ENCODE assay signal across 8 cellular contexts in genomic region chr3:188154758-188155574, GRCh38. TPM values are rescaled to one million over a fixed set of nuclear protein-coding genes. Genes with fewer than 3 reads are reported as not detected.
A peak's percentile ranks its signal among the peaks of the same experiment; 100 is the strongest.
DNase-seq lines count a peak whose midpoint lies in the region; ATAC-seq lines count a peak whose summit lies in the region.

No MANE protein-coding gene starts in this region.

- H3K27me3 ChIP-seq in H7 (ENCODE audit: control insufficient read depth, insufficient read depth, low read length) = no peaks in the 10 kb centered on the region

- peaks cover 65% of the 10 kb centered on the region for H3K4me1 Mint-ChIP-seq in activated CD4-positive, alpha-beta memory T cell treated with anti-CD3 and anti-CD28 coated beads, Interleukin-2, amount 10 ng/mL, durations not matched to agents 7 days and 5 days
- H3K4me1 Mint-ChIP-seq in stimulated activated effector memory CD8-positive, alpha-beta T cell treated with anti-CD3 and anti-CD28 coated beads, Interleukin-12 subunit alpha, Interleukin-12 subunit beta, amount 100 ng/mL, for 72 hours = peaks cover 52% of the 10 kb centered on the region

- H3K27ac Mint-ChIP-seq in activated CD4-positive, alpha-beta memory T cell treated with anti-CD3 and anti-CD28 coated beads, Interleukin-2, amount 10 ng/mL, durations not matched to agents 7 days and 5 days = peak overlapping the region; percentile 95
- H3K27ac Mint-ChIP-seq in stimulated activated effector memory CD8-positive, alpha-beta T cell treated with anti-CD3 and anti-CD28 coated beads, Interleukin-12 subunit alpha, Interleukin-12 subunit beta, amount 100 ng/mL, for 72 hours = peak overlapping the region; percentile 97

- no peaks in the 10 kb centered on the region for H3K36me3 ChIP-seq in H7 (replicated peaks; ENCODE audit: control insufficient read depth, insufficient read depth, low read length)

- peak overlapping the region; percentile 72 for H3K4me3 ChIP-seq in H7 (ENCODE audit: insufficient read depth, low read depth, low read length)
- peak overlapping the region; percentile 60 for H3K4me3 ChIP-seq in iPS-11a (ENCODE audit: low read depth, low read length)

- no peak for ATAC-seq in stimulated activated effector memory CD8-positive, alpha-beta T cell treated with anti-CD3 and anti-CD28 coated beads, Interleukin-12 subunit alpha, Interleukin-12 subunit beta, amount 100 ng/mL, for 72 hours
- no peak for ATAC-seq in HG02852 (IDR thresholded peaks at IDR 0.05; ENCODE audit: unreplicated experiment)
- no peak for ATAC-seq in HG03378 (IDR thresholded peaks at IDR 0.05; ENCODE audit: unreplicated experiment)

- H3K36me3 Mint-ChIP-seq in activated CD4-positive, alpha-beta memory T cell treated with anti-CD3 and anti-CD28 coated beads, Interleukin-2, amount 10 ng/mL, durations not matched to agents 7 days and 5 days (ENCODE audit: low read depth) = peaks cover 40% of the 10 kb centered on the region
- no peaks in the 10 kb centered on the region for H3K36me3 Mint-ChIP-seq in stimulated activated effector memory CD8-positive, alpha-beta T cell treated with anti-CD3 and anti-CD28 coated beads, Interleukin-12 subunit alpha, Interleukin-12 subunit beta, amount 100 ng/mL, for 72 hours

- POLR2A ChIA-PET in activated CD4-positive, alpha-beta memory T cell treated with anti-CD3 and anti-CD28 coated beads, Interleukin-2, amount 10 ng/mL, durations not matched to agents 7 days and 5 days (lab: Charles Lee) = interaction anchor here (0.6 to 5.6 kb wide), 23 partner anchors 10 to 416 kb away, joined by 3 to 136 read pairs (median 3); partner anchors contain the start of gene BCL6

- CTCF ChIA-PET in activated CD4-positive, alpha-beta memory T cell treated with anti-CD3 and anti-CD28 coated beads, Interleukin-2, amount 10 ng/mL, durations not matched to agents 7 days and 5 days (lab: Charles Lee) = interaction anchor here (0.7 to 5.5 kb wide), 13 partner anchors 10 to 799 kb away, joined by 3 to 51 read pairs (median 5); partner anchors contain the start of gene BCL6

- DNase-seq in H7 (peak; percentile 16), NCI-H187 treated with DMSO at 0.1 percent for 48 hours (lab: John Stamatoyannopoulos, UW) (no peak), mesenteric fat pad (ENCODE audit: low spot score) (no peak)
- DNase-seq in activated CD4-positive, alpha-beta memory T cell treated with anti-CD3 and anti-CD28 coated beads, Interleukin-2, amount 10 ng/mL, durations not matched to agents 7 days and 5 days = no peak
- no peak for DNase-seq in stimulated activated effector memory CD8-positive, alpha-beta T cell treated with anti-CD3 and anti-CD28 coated beads, Interleukin-12 subunit alpha, Interleukin-12 subunit beta, amount 100 ng/mL, for 72 hours (ENCODE audit: low spot score in 2 of 2)

- no peaks in the 10 kb centered on the region for H3K9me3 Mint-ChIP-seq in activated CD4-positive, alpha-beta memory T cell treated with anti-CD3 and anti-CD28 coated beads, Interleukin-2, amount 10 ng/mL, durations not matched to agents 7 days and 5 days
- H3K9me3 Mint-ChIP-seq in stimulated activated effector memory CD8-positive, alpha-beta T cell treated with anti-CD3 and anti-CD28 coated beads, Interleukin-12 subunit alpha, Interleukin-12 subunit beta, amount 100 ng/mL, for 72 hours = no peaks in the 10 kb centered on the region

- H3K4me3 Mint-ChIP-seq in activated CD4-positive, alpha-beta memory T cell treated with anti-CD3 and anti-CD28 coated beads, Interleukin-2, amount 10 ng/mL, durations not matched to agents 7 days and 5 days = peak overlapping the region; percentile 93
- peak overlapping the region; percentile 87 for H3K4me3 Mint-ChIP-seq in stimulated activated effector memory CD8-positive, alpha-beta T cell treated with anti-CD3 and anti-CD28 coated beads, Interleukin-12 subunit alpha, Interleukin-12 subunit beta, amount 100 ng/mL, for 72 hours

- no peaks in the 10 kb centered on the region for H3K27me3 Mint-ChIP-seq in activated CD4-positive, alpha-beta memory T cell treated with anti-CD3 and anti-CD28 coated beads, Interleukin-2, amount 10 ng/mL, durations not matched to agents 7 days and 5 days

RNA-seq across cellular contexts. Expression of gene LPP, which starts 1.0 kb away (rescaled TPM):
- 14.5 and 18.8 TPM in 2 replicates for total RNA-seq in H7 (2014; rRNA removed; shearing (Covaris generic))
- total RNA-seq in activated CD4-positive, alpha-beta memory T cell treated with anti-CD3 and anti-CD28 coated beads, Interleukin-2, amount 10 ng/mL, durations not matched to agents 7 days and 5 days = 10 to 100 TPM; 51.4 to 52.4 TPM
- 210 TPM for total RNA-seq in mesenteric fat pad
